ENCODE assay signal across 13 cellular contexts in the genomic region with DNA sequence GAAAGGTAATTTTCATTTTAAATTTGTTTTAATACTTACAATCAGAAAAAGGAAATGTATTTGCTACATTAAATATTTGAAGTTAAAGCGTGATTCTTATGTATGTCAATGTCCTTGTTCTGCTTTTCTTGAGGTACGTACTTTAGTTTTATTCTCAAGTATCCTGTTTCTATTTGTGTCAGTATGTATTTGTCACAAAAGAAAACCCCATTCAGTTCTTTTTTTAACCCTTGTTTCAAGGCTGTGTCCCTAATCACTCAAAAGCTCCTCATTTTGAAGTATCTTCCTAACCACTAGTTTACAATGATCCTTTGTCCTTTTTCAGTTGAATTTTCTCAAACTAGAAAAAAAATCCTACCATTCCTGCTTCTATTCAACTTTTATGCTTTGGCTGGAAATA. TPM values are rescaled to one million over a fixed set of nuclear protein-coding genes. Genes with fewer than 3 reads are reported as not detected.
DNase-seq lines count a peak whose midpoint lies in the region; ATAC-seq and TF ChIP-seq lines count a peak whose summit lies in the region.
"Had no signal": no experiment of that assay in that cellular context is flagged by ENCODE, and none has a peak within 500 bp of the region (broad histone marks: within the 10 kb centered on the region; RNA-seq: fewer than 3 reads in every experiment).

No MANE protein-coding gene starts in this region.

- H3K27me3 ChIP-seq in cardiac muscle cell (no peaks in the 10 kb centered on the region), heart left ventricle (no peaks in the 10 kb centered on the region), foreskin keratinocyte (no peaks in the 10 kb centered on the region)

- H3K9me3 ChIP-seq in cardiac muscle cell (ENCODE audit: low read depth) (no peaks in the 10 kb centered on the region), heart left ventricle (no peaks in the 10 kb centered on the region)
- H3K9me3 ChIP-seq: SK-N-SH had no signal

- H3K9me3 Mint-ChIP-seq in stimulated activated naive B cell treated with anti-CD40 and anti-IgM and Interleukin-4, amounts not matched to agents 10 μg/mL and 1 μg/mL and 100 μg/mL, for 72 hours = peaks cover 0 to 4% of the 10 kb centered on the region in 2 donors
- no peaks in the 10 kb centered on the region for H3K9me3 Mint-ChIP-seq in activated T-helper 2 cell treated with anti-CD3 and anti-CD28 coated beads, Interferon-gamma antibody, Interleukin-2, Interleukin-4, amounts not matched to agents 10 μg/mL and 5 μg/mL and 100 μg/mL, durations not matched to agents 14 hours and 24 hours and 36 hours
- no peaks in the 10 kb centered on the region for H3K9me3 Mint-ChIP-seq in stimulated activated naive CD8-positive, alpha-beta T cell treated with anti-CD3 and anti-CD28 coated beads, Interleukin-15, amount 100 ng/mL, for 72 hours

- WGBS in heart left ventricle, 4 donors = 77 to 87% (median 79%) methylated on average over 2 of the region's 2 CpGs

- DNase-seq in cardiac muscle cell (ENCODE audit: low read depth in 1 of 2, low spot score in 1 of 2) (no peak), heart left ventricle (no peak), foreskin keratinocyte (no peak)
- DNase-seq in stimulated activated naive B cell treated with anti-CD40 and anti-IgM and Interleukin-4, amounts not matched to agents 10 μg/mL and 1 μg/mL and 100 μg/mL, for 72 hours = no peak
- no peak for DNase-seq in activated T-helper 2 cell treated with anti-CD3 and anti-CD28 coated beads, Interferon-gamma antibody, Interleukin-2, Interleukin-4, amounts not matched to agents 10 μg/mL and 5 μg/mL and 100 μg/mL, durations not matched to agents 14 hours and 24 hours and 36 hours (ENCODE audit: low spot score)
- DNase-seq in stimulated activated naive CD8-positive, alpha-beta T cell treated with anti-CD3 and anti-CD28 coated beads, Interleukin-15, amount 100 ng/mL, for 72 hours = no peak
- DNase-seq: 8988T; activated CD4-positive, alpha-beta T cell treated with anti-CD3 and anti-CD28 coated beads, Interleukin-2, amount 50 U/mL, for 1 hour; NCI-H524 treated with DMSO at 0.1 percent for 48 hours; SK-N-SH had no signal

- H3K4me3 ChIP-seq in cardiac muscle cell = no peak overlapping the region
- no peak overlapping the region for H3K4me3 ChIP-seq in heart left ventricle

- H3K27ac Mint-ChIP-seq in stimulated activated naive B cell treated with anti-CD40 and anti-IgM and Interleukin-4, amounts not matched to agents 10 μg/mL and 1 μg/mL and 100 μg/mL, for 72 hours = peak overlapping the region; percentile 44
- no peak overlapping the region for H3K27ac Mint-ChIP-seq in activated T-helper 2 cell treated with anti-CD3 and anti-CD28 coated beads, Interferon-gamma antibody, Interleukin-2, Interleukin-4, amounts not matched to agents 10 μg/mL and 5 μg/mL and 100 μg/mL, durations not matched to agents 14 hours and 24 hours and 36 hours
- H3K27ac Mint-ChIP-seq in stimulated activated naive CD8-positive, alpha-beta T cell treated with anti-CD3 and anti-CD28 coated beads, Interleukin-15, amount 100 ng/mL, for 72 hours = no peak overlapping the region
- H3K27ac Mint-ChIP-seq: activated naive CD8-positive, alpha-beta T cell had no signal

- H3K27ac ChIP-seq in cardiac muscle cell (peak overlapping the region; percentile 3), heart left ventricle (no peak overlapping the region), foreskin keratinocyte (no peak overlapping the region)

- H3K36me3 Mint-ChIP-seq in stimulated activated naive B cell treated with anti-CD40 and anti-IgM and Interleukin-4, amounts not matched to agents 10 μg/mL and 1 μg/mL and 100 μg/mL, for 72 hours = peaks cover 15 to 32% of the 10 kb centered on the region in 2 donors
- H3K36me3 Mint-ChIP-seq in activated T-helper 2 cell treated with anti-CD3 and anti-CD28 coated beads, Interferon-gamma antibody, Interleukin-2, Interleukin-4, amounts not matched to agents 10 μg/mL and 5 μg/mL and 100 μg/mL, durations not matched to agents 14 hours and 24 hours and 36 hours (ENCODE audit: low read depth) = peaks cover 69% of the 10 kb centered on the region

- TF ChIP-seq CTCF in cardiac muscle cell (IDR thresholded peaks at IDR 0.05; ENCODE audit: low read depth, low read length) = no peak
- no peak for TF ChIP-seq CTCF in heart left ventricle (IDR thresholded peaks at IDR 0.05)
- TF ChIP-seq CTCF in foreskin keratinocyte (conservative IDR thresholded peaks at IDR 0.05) = no peak

- no peak for TF ChIP-seq POLR2A in heart left ventricle (IDR thresholded peaks at IDR 0.05)

- H3K4me3 Mint-ChIP-seq in stimulated activated naive B cell treated with anti-CD40 and anti-IgM and Interleukin-4, amounts not matched to agents 10 μg/mL and 1 μg/mL and 100 μg/mL, for 72 hours = peak overlapping the region; percentile 12 to 54
- H3K4me3 Mint-ChIP-seq in activated T-helper 2 cell treated with anti-CD3 and anti-CD28 coated beads, Interferon-gamma antibody, Interleukin-2, Interleukin-4, amounts not matched to agents 10 μg/mL and 5 μg/mL and 100 μg/mL, durations not matched to agents 14 hours and 24 hours and 36 hours (ENCODE audit: low read depth) = no peak overlapping the region
- H3K4me3 Mint-ChIP-seq in stimulated activated naive CD8-positive, alpha-beta T cell treated with anti-CD3 and anti-CD28 coated beads, Interleukin-15, amount 100 ng/mL, for 72 hours = no peak overlapping the region
- H3K4me3 Mint-ChIP-seq: activated naive CD8-positive, alpha-beta T cell had no signal

- H3K36me3 ChIP-seq in cardiac muscle cell (peaks cover 5% of the 10 kb centered on the region), heart left ventricle (peaks cover 0 to 82% (median 36%) of the 10 kb centered on the region in 9 donors)

- peaks cover 16% of the 10 kb centered on the region for H3K4me1 ChIP-seq in cardiac muscle cell (ENCODE audit: low read depth)
- H3K4me1 ChIP-seq in heart left ventricle = peaks cover 0 to 18% (median 4%) of the 10 kb centered on the region in 12 donors
- peaks cover 7% of the 10 kb centered on the region for H3K4me1 ChIP-seq in foreskin keratinocyte

- no peaks in the 10 kb centered on the region for H3K27me3 Mint-ChIP-seq in stimulated activated naive B cell treated with anti-CD40 and anti-IgM and Interleukin-4, amounts not matched to agents 10 μg/mL and 1 μg/mL and 100 μg/mL, for 72 hours
- H3K27me3 Mint-ChIP-seq in activated T-helper 2 cell treated with anti-CD3 and anti-CD28 coated beads, Interferon-gamma antibody, Interleukin-2, Interleukin-4, amounts not matched to agents 10 μg/mL and 5 μg/mL and 100 μg/mL, durations not matched to agents 14 hours and 24 hours and 36 hours (ENCODE audit: low read depth) = no peaks in the 10 kb centered on the region
- no peaks in the 10 kb centered on the region for H3K27me3 Mint-ChIP-seq in stimulated activated naive CD8-positive, alpha-beta T cell treated with anti-CD3 and anti-CD28 coated beads, Interleukin-15, amount 100 ng/mL, for 72 hours
- H3K27me3 Mint-ChIP-seq: activated naive CD8-positive, alpha-beta T cell had no signal

- ATAC-seq in heart left ventricle (no peak), GM21786 (IDR thresholded peaks at IDR 0.05; ENCODE audit: unreplicated experiment) (peak; percentile 86), HG03196 (IDR thresholded peaks at IDR 0.05; ENCODE audit: unreplicated experiment) (peak; percentile 70), foreskin keratinocyte (no peak)
- peak; percentile 90 to 96 for ATAC-seq in stimulated activated naive B cell treated with anti-CD40 and anti-IgM and Interleukin-4, amounts not matched to agents 10 μg/mL and 1 μg/mL and 100 μg/mL, for 72 hours (replicated peaks)
- ATAC-seq in stimulated activated naive CD8-positive, alpha-beta T cell treated with anti-CD3 and anti-CD28 coated beads, Interleukin-15, amount 100 ng/mL, for 72 hours = no peak

- intact Hi-C loops in heart left ventricle (cut with DNase I) = no loop called here
- intact Hi-C loops in activated T-helper 2 cell treated with anti-CD3 and anti-CD28 coated beads, Interferon-gamma antibody, Interleukin-2, Interleukin-4, amounts not matched to agents 10 μg/mL and 5 μg/mL and 100 μg/mL, durations not matched to agents 14 hours and 24 hours and 36 hours (cut with micrococcal nuclease) = no loop called here

- H3K4me1 Mint-ChIP-seq in stimulated activated naive B cell treated with anti-CD40 and anti-IgM and Interleukin-4, amounts not matched to agents 10 μg/mL and 1 μg/mL and 100 μg/mL, for 72 hours = peaks cover 7 to 45% of the 10 kb centered on the region in 2 donors
- peaks cover 18% of the 10 kb centered on the region for H3K4me1 Mint-ChIP-seq in activated T-helper 2 cell treated with anti-CD3 and anti-CD28 coated beads, Interferon-gamma antibody, Interleukin-2, Interleukin-4, amounts not matched to agents 10 μg/mL and 5 μg/mL and 100 μg/mL, durations not matched to agents 14 hours and 24 hours and 36 hours (ENCODE audit: low read depth)
- peaks cover 18% of the 10 kb centered on the region for H3K4me1 Mint-ChIP-seq in stimulated activated naive CD8-positive, alpha-beta T cell treated with anti-CD3 and anti-CD28 coated beads, Interleukin-15, amount 100 ng/mL, for 72 hours

RNA-seq across cellular contexts. Expression of gene NHLRC2, which starts 25.2 kb away (rescaled TPM):
- total RNA-seq in cardiac muscle cell (61.2 and 99.6 TPM in 2 replicates), heart left ventricle (100 to 1,000 TPM in 1 of 9 donors, 10 to 100 TPM in 8; 50.2 to 105 (median 78.3) TPM), foreskin keratinocyte (13.7 and 14.0 TPM in 2 replicates)
- polyA plus RNA-seq in cardiac muscle cell (14.0 and 23.8 TPM in 2 replicates), heart left ventricle (10 to 100 TPM; 13.0 to 16.9 TPM), foreskin keratinocyte (2.0 and 2.8 TPM in 2 replicates)
- 25.9 and 26.0 TPM in 2 replicates for total RNA-seq in activated T-helper 2 cell treated with anti-CD3 and anti-CD28 coated beads, Interferon-gamma antibody, Interleukin-2, Interleukin-4, amounts not matched to agents 10 μg/mL and 5 μg/mL and 100 μg/mL, durations not matched to agents 14 hours and 24 hours and 36 hours

RNA-seq across cellular contexts. Expression of gene DCLRE1A, which starts 25.8 kb away (rescaled TPM):
- 6.3 and 6.6 TPM in 2 replicates for total RNA-seq in cardiac muscle cell
- polyA plus RNA-seq in cardiac muscle cell = 4.8 and 7.3 TPM in 2 replicates
- 1 to 10 TPM; 5.1 to 8.5 (median 6.3) TPM for total RNA-seq in heart left ventricle
- polyA plus RNA-seq in heart left ventricle = 1 to 10 TPM; 3.5 to 6.1 TPM
- 14.1 and 15.2 TPM in 2 replicates for total RNA-seq in activated T-helper 2 cell treated with anti-CD3 and anti-CD28 coated beads, Interferon-gamma antibody, Interleukin-2, Interleukin-4, amounts not matched to agents 10 μg/mL and 5 μg/mL and 100 μg/mL, durations not matched to agents 14 hours and 24 hours and 36 hours
- total RNA-seq in foreskin keratinocyte = 10.1 and 10.6 TPM in 2 replicates
- 3.0 and 3.4 TPM in 2 replicates for polyA plus RNA-seq in foreskin keratinocyte

Comparison
In these comparisons a context has a peak if more than half of its experiments do, and no peak if none do; other contexts are left out.
1. ATAC-seq: peak in GM21786 (single experiment), HG03196 (single experiment) and stimulated activated naive B cell treated with anti-CD40 and anti-IgM and Interleukin-4, amounts not matched to agents 10 μg/mL and 1 μg/mL and 100 μg/mL, for 72 hours (2 of 2); none in heart left ventricle (0 of 4), stimulated activated naive CD8-positive, alpha-beta T cell treated with anti-CD3 and anti-CD28 coated beads, Interleukin-15, amount 100 ng/mL, for 72 hours (single experiment) and foreskin keratinocyte (single experiment).
2. H3K4me3 Mint-ChIP-seq: peak in stimulated activated naive B cell treated with anti-CD40 and anti-IgM and Interleukin-4, amounts not matched to agents 10 μg/mL and 1 μg/mL and 100 μg/mL, for 72 hours (2 of 2); none in activated T-helper 2 cell treated with anti-CD3 and anti-CD28 coated beads, Interferon-gamma antibody, Interleukin-2, Interleukin-4, amounts not matched to agents 10 μg/mL and 5 μg/mL and 100 μg/mL, durations not matched to agents 14 hours and 24 hours and 36 hours (single experiment) and stimulated activated naive CD8-positive, alpha-beta T cell treated with anti-CD3 and anti-CD28 coated beads, Interleukin-15, amount 100 ng/mL, for 72 hours (0 of 2).